1 cellular context compared by ENCODE assay signal in genomic region chr1:167995038-167995437, GRCh38.
A peak's percentile ranks its signal among the peaks of the same experiment; 100 is the strongest.
TF ChIP-seq lines count a peak whose summit lies in the region.

No MANE protein-coding gene starts in this region.

TF ChIP-seq in GM12878, 131 proteins besides CTCF, POLR2A, EP300 and RAD21:
- TF ChIP-seq JUNB (IDR thresholded peaks at IDR 0.05), result peak; percentile 42
- TF ChIP-seq ZBTB33 (IDR thresholded peaks at IDR 0.05), result no peak
